In genomic region chr6:136607932-136608772, GRCh38 we compare ENCODE assay signal across 8 cellular contexts. TPM values are rescaled to one million over a fixed set of nuclear protein-coding genes. Genes with fewer than 3 reads are reported as not detected.
A peak's percentile ranks its signal among the peaks of the same experiment; 100 is the strongest.
DNase-seq lines count a peak whose midpoint lies in the region; TF ChIP-seq lines count a peak whose summit lies in the region.

No MANE protein-coding gene starts in this region.

- peaks cover 20% of the 10 kb centered on the region for H3K36me3 Mint-ChIP-seq in MCF 10A (ENCODE audit: insufficient read depth, unreplicated experiment)

- no peaks in the 10 kb centered on the region for H3K27me3 Mint-ChIP-seq in MCF 10A (ENCODE audit: insufficient read depth, unreplicated experiment)

- BruUV-seq in MCF 10A (replicated peaks; lab: Mats Ljungman, UMichigan): no TSS peak

- POLR2A ChIA-PET in MCF 10A (lab: Yijun Ruan, JAX): interaction anchor here (0.5 to 2.1 kb wide), 11 partner anchors 16 to 1273 kb away, joined by 3 to 8 read pairs (median 4); partner anchors contain the start of genes BCLAF1 and MAP3K5

- peaks cover 37% of the 10 kb centered on the region for H3K4me1 Mint-ChIP-seq in MCF 10A (ENCODE audit: insufficient read depth, unreplicated experiment)

- TF ChIP-seq CTCF in HFF-Myc (IDR thresholded peaks at IDR 0.05; ENCODE audit: low read depth, low read length, missing control alignments) (peak; percentile 84), MCF 10A (IDR thresholded peaks at IDR 0.05; ENCODE audit: unreplicated experiment) (peak; percentile 67)

- H3K4me3 Mint-ChIP-seq in MCF 10A (ENCODE audit: unreplicated experiment): peak overlapping the region; percentile 11

- no peak overlapping the region for H3K4me3 ChIP-seq in HFF-Myc (replicated peaks; ENCODE audit: low read depth, low read length)

- no peaks in the 10 kb centered on the region for H3K9me3 Mint-ChIP-seq in MCF 10A (ENCODE audit: unreplicated experiment)

- DNase-seq in NCI-H1436 (lab: John Stamatoyannopoulos, UW) (peak; percentile 50), NCI-H1436 treated with DMSO at 0.1 percent for 48 hours (lab: John Stamatoyannopoulos, UW) (no peak), HFF-Myc (ENCODE audit: extremely low read depth, low read depth) (no peak), NCI-H1105 (lab: John Stamatoyannopoulos, UW) (peak; percentile 21), UCSD-AML1 (lab: John Stamatoyannopoulos, UW; ENCODE audit: unreplicated experiment) (peak; percentile 51), MCF 10A (ENCODE audit: unreplicated experiment) (peak; percentile 91), kidney glomerular epithelial cell (lab: John Stamatoyannopoulos, UW) (peak; percentile 37)
- DNase-seq in stimulated activated CD4-positive, alpha-beta T cell treated with anti-CD3 and anti-CD28 coated beads, Interleukin-4, amount 100 ng/mL, for 4 hours: peak; percentile 71 to 74

- intact Hi-C loops in MCF 10A (cut with micrococcal nuclease): loop anchor here (1.0 kb wide), 1 partner anchor 36 kb away; no protein-coding TSS in a partner anchor

- H3K27ac Mint-ChIP-seq in MCF 10A (ENCODE audit: low read depth, unreplicated experiment): peak overlapping the region; percentile 94

- CTCF ChIA-PET in MCF 10A (lab: Yijun Ruan, JAX): interaction anchor here (0.6 to 2.2 kb wide), 6 partner anchors 9 to 308 kb away, joined by 3 to 11 read pairs (median 4); partner anchors contain the start of gene MAP3K5

RNA-seq across cellular contexts. Expression of gene MAP7, which starts 57.9 kb away (rescaled TPM):
- total RNA-seq in MCF 10A (2022): 15.4 and 17.2 TPM in 2 replicates

Comparison
In these comparisons a context has a peak if more than half of its experiments do, and no peak if none do; other contexts are left out.
1. DNase-seq: peak in NCI-H1436 (single experiment), NCI-H1105 (single experiment), UCSD-AML1 (single experiment), MCF 10A (single experiment), kidney glomerular epithelial cell (single experiment) and stimulated activated CD4-positive, alpha-beta T cell treated with anti-CD3 and anti-CD28 coated beads, Interleukin-4, amount 100 ng/mL, for 4 hours (2 of 2); none in NCI-H1436 treated with DMSO at 0.1 percent for 48 hours (single experiment) and HFF-Myc (single experiment).